ENCODE assay signal across 17 cellular contexts in the genomic region with DNA sequence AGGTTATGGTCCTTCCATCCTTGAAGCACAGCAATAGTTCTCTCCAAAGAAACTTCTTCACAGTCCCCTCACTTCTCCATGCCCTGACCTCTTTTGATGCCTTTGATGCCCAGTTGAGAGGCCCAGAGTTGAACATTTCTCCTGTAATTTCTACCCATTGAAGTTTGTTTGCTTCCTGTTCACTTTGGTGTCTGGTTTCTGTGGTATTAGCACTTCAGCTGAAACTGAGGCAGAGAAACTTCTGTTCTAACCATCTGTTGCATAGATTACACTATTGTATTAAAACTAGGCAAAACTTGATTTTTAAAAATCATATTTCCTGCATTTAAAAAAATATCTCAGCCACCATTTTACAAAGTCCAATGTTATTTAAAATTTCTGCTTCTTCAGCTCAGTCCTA.
"Had no signal": no experiment of that assay in that cellular context is flagged by ENCODE, and none has a peak within 500 bp of the region (broad histone marks: within the 10 kb centered on the region; RNA-seq: fewer than 3 reads in every experiment).

No MANE protein-coding gene starts in this region.

- H3K4me3 Mint-ChIP-seq: activated naive CD8-positive, alpha-beta T cell treated with anti-CD3 and anti-CD28 coated beads, Interleukin-2, amount 10 ng/mL, durations not matched to agents 7 days and 5 days; activated T-helper 1 cell treated with anti-CD3 and anti-CD28 coated beads, Interleukin-12 subunit alpha, Interleukin-12 subunit beta, Interleukin-2, Interleukin-4 antibody, amounts not matched to agents 30 ng/mL and 10 ng/mL and 1 ng/mL, durations not matched to agents 14 hours and 24 hours and 36 hours; brain; nephron progenitor cell; WTC11 had no signal

- H3K27ac Mint-ChIP-seq: activated naive CD8-positive, alpha-beta T cell treated with anti-CD3 and anti-CD28 coated beads, Interleukin-2, amount 10 ng/mL, durations not matched to agents 7 days and 5 days; activated T-helper 1 cell treated with anti-CD3 and anti-CD28 coated beads, Interleukin-12 subunit alpha, Interleukin-12 subunit beta, Interleukin-2, Interleukin-4 antibody, amounts not matched to agents 30 ng/mL and 10 ng/mL and 1 ng/mL, durations not matched to agents 14 hours and 24 hours and 36 hours; brain; progenitor cell of endocrine pancreas; WTC11 had no signal

- H3K4me1 Mint-ChIP-seq: brain, WTC11 had no signal

- H3K27me3 ChIP-seq: esophagus squamous epithelium, right atrium auricular region, tibial artery had no signal

- H3K27ac ChIP-seq: esophagus squamous epithelium, right atrium auricular region, tibial artery had no signal

- H3K36me3 ChIP-seq: esophagus squamous epithelium, right atrium auricular region, tibial artery had no signal

- H3K36me3 Mint-ChIP-seq: activated naive CD8-positive, alpha-beta T cell treated with anti-CD3 and anti-CD28 coated beads, Interleukin-2, amount 10 ng/mL, durations not matched to agents 7 days and 5 days; brain; WTC11 had no signal

- DNase-seq: activated CD4-positive, alpha-beta T cell treated with anti-CD3 and anti-CD28 coated beads for 48 hours; activated naive CD4-positive, alpha-beta T cell; activated naive CD8-positive, alpha-beta T cell treated with anti-CD3 and anti-CD28 coated beads, Interleukin-2, amount 10 ng/mL, durations not matched to agents 7 days and 5 days; central memory CD4-positive, alpha-beta T cell; cortex of kidney; effector CD4-positive, alpha-beta T cell; esophagus squamous epithelium; nephron progenitor cell; stimulated activated CD4-positive, alpha-beta T cell treated with anti-CD3 and anti-CD28 coated beads, Interleukin-15, amount 100 ng/mL, for 24 hours; stimulated activated CD4-positive, alpha-beta T cell treated with anti-CD3 and anti-CD28 coated beads, Interleukin-4, amount 100 ng/mL, for 1 hour; stimulated activated naive CD4-positive, alpha-beta T cell; tibial artery had no signal

- H3K9me3 Mint-ChIP-seq: activated naive CD8-positive, alpha-beta T cell treated with anti-CD3 and anti-CD28 coated beads, Interleukin-2, amount 10 ng/mL, durations not matched to agents 7 days and 5 days; activated T-helper 1 cell treated with anti-CD3 and anti-CD28 coated beads, Interleukin-12 subunit alpha, Interleukin-12 subunit beta, Interleukin-2, Interleukin-4 antibody, amounts not matched to agents 30 ng/mL and 10 ng/mL and 1 ng/mL, durations not matched to agents 14 hours and 24 hours and 36 hours; WTC11 had no signal

- H3K9me3 ChIP-seq: esophagus squamous epithelium, right atrium auricular region, tibial artery had no signal

- H3K4me3 ChIP-seq: esophagus squamous epithelium, right atrium auricular region, tibial artery had no signal

- H3K4me1 ChIP-seq: esophagus squamous epithelium, right atrium auricular region, tibial artery had no signal

- ATAC-seq: WTC11 had no signal
